16 cellular contexts compared by ENCODE assay signal in genomic region chr2:10965241-10965843, GRCh38. TPM values are rescaled to one million over a fixed set of nuclear protein-coding genes. Genes with fewer than 3 reads are reported as not detected.
DNase-seq lines count a peak whose midpoint lies in the region; ATAC-seq and TF ChIP-seq lines count a peak whose summit lies in the region.
"Had no signal": no experiment of that assay in that cellular context is flagged by ENCODE, and none has a peak within 500 bp of the region (broad histone marks: within the 10 kb centered on the region; RNA-seq: fewer than 3 reads in every experiment).

No MANE protein-coding gene starts in this region.

- H3K27me3 ChIP-seq in IMR-90 (ENCODE audit: control insufficient read depth, insufficient read depth, low read length) = no peaks in the 10 kb centered on the region
- peaks cover 30 to 43% of the 10 kb centered on the region in 2 experiments for H3K27me3 ChIP-seq in mesenchymal stem cell (ENCODE audit: control insufficient read depth in 1 of 2, insufficient read depth in 1 of 2, low read length in 2 of 2)
- no peaks in the 10 kb centered on the region for H3K27me3 ChIP-seq in sigmoid colon
- no peaks in the 10 kb centered on the region for H3K27me3 ChIP-seq in body of pancreas
- H3K27me3 ChIP-seq: BE2C had no signal

- WGBS in IMR-90 (ENCODE audit: extremely low coverage in 2 of 2, insufficient read length in 1 of 2), 2 experiments = 100% methylated on average over 7 of the region's 19 CpGs; no CpG with 5 or more reads in 1 of the 2 experiments
- 95% methylated on average over 19 of the region's 19 CpGs for WGBS in mesenchymal stem cell
- WGBS in sigmoid colon, 2 donors = 94% methylated on average over 19 of the region's 19 CpGs
- WGBS in body of pancreas, 2 donors = 90 to 91% methylated on average over 19 of the region's 19 CpGs

- H2AFZ ChIP-seq in IMR-90 (replicated peaks; ENCODE audit: low read length, poor library complexity) = peak overlapping the region; percentile 66
- no peak overlapping the region for H2AFZ ChIP-seq in mesenchymal stem cell (ENCODE audit: low read depth, low read length)
- H2AFZ ChIP-seq: GM23248 had no signal

- intact Hi-C loops in IMR-90 (cut with micrococcal nuclease) (no loop called here), sigmoid colon (cut with DNase I) (no loop called here), body of pancreas (cut with DNase I) (loop anchor here (10.0 kb wide), 1 partner anchor 129 kb away; no protein-coding TSS in a partner anchor)

- H3K4me3 ChIP-seq in IMR-90 (ENCODE audit: insufficient read depth, low read depth, low read length) (no peak overlapping the region), mesenchymal stem cell (ENCODE audit: insufficient read depth in 1 of 2, low read depth in 1 of 2, low read length in 2 of 2) (no peak overlapping the region), sigmoid colon (no peak overlapping the region), body of pancreas (no peak overlapping the region)
- H3K4me3 ChIP-seq: GM23248 had no signal

- peak overlapping the region; percentile 85 for H3K23ac ChIP-seq in IMR-90 (ENCODE audit: low read depth, low read length)
- peak overlapping the region in 1 of 2 experiments; percentile 19 for H3K23ac ChIP-seq in mesenchymal stem cell (ENCODE audit: low read length in 2 of 2)

- TF ChIP-seq CTCF in IMR-90 (conservative IDR thresholded peaks at IDR 0.05; ENCODE audit: low read depth, low read length) (no peak), chondrocyte (IDR thresholded peaks at IDR 0.05) (no peak), sigmoid colon (IDR thresholded peaks at IDR 0.05) (no peak), body of pancreas (IDR thresholded peaks at IDR 0.05) (no peak)

- H2BK12ac ChIP-seq in mesenchymal stem cell (ENCODE audit: low read length in 2 of 2) = peak overlapping the region; percentile 28 to 98

- H3K9ac ChIP-seq in IMR-90 (ENCODE audit: low read depth, low read length) (no peak overlapping the region), mesenchymal stem cell (ENCODE audit: low read length) (no peak overlapping the region)
- H3K9ac ChIP-seq: GM23248 had no signal

- no peaks in the 10 kb centered on the region for H3K36me3 ChIP-seq in IMR-90 (ENCODE audit: control insufficient read depth, insufficient read depth, low read length)
- no peaks in the 10 kb centered on the region for H3K36me3 ChIP-seq in mesenchymal stem cell (ENCODE audit: control insufficient read depth in 1 of 2, insufficient read depth in 2 of 2, low read depth in 1 of 2, low read length in 2 of 2)
- no peaks in the 10 kb centered on the region for H3K36me3 ChIP-seq in sigmoid colon
- H3K36me3 ChIP-seq in body of pancreas (replicated peaks in 1 of 2; ENCODE audit: insufficient read depth in 1 of 2, low read depth in 2 of 2) = no peaks in the 10 kb centered on the region
- H3K36me3 ChIP-seq: BE2C had no signal

- no peak for TF ChIP-seq EP300 in sigmoid colon (IDR thresholded peaks at IDR 0.05)

- H3K56ac ChIP-seq in IMR-90 (ENCODE audit: extremely low read depth, insufficient read depth, low read length) = no peak overlapping the region

- no peak for TF ChIP-seq POLR2A in IMR-90 (IDR thresholded peaks at IDR 0.05; ENCODE audit: low read depth, low read length)
- no peak for TF ChIP-seq POLR2A in sigmoid colon (IDR thresholded peaks at IDR 0.05)
- TF ChIP-seq POLR2A in body of pancreas (IDR thresholded peaks at IDR 0.05) = no peak

- no peaks in the 10 kb centered on the region for H4K20me1 ChIP-seq in IMR-90 (ENCODE audit: insufficient read depth, low read length)

- H4K5ac ChIP-seq in IMR-90 (ENCODE audit: low read depth, low read length) = no peak overlapping the region

- H3K4me1 Mint-ChIP-seq in chondrocyte (ENCODE audit: low read depth) = peaks cover 4% of the 10 kb centered on the region

- no peak for ATAC-seq in IMR-90 (ENCODE audit: low read depth)
- no peak for ATAC-seq in body of pancreas
- no peak for ATAC-seq in GM21447 (IDR thresholded peaks at IDR 0.05; ENCODE audit: unreplicated experiment)

- H2BK20ac ChIP-seq in IMR-90 (ENCODE audit: low read depth, low read length) = peak overlapping the region; percentile 92

- H3K18ac ChIP-seq in IMR-90 (ENCODE audit: low read depth, low read length) (no peak overlapping the region), mesenchymal stem cell (ENCODE audit: low read depth in 1 of 2, low read length in 2 of 2) (peak overlapping the region; percentile 42 to 45)

- H3K27ac ChIP-seq in IMR-90 (ENCODE audit: insufficient read depth, low read length) (no peak overlapping the region), mesenchymal stem cell (ENCODE audit: low read length, poor library complexity, severe bottlenecking) (no peak overlapping the region), sigmoid colon (no peak overlapping the region), body of pancreas (no peak overlapping the region)
- H3K27ac ChIP-seq: C4-2B, GM23248 had no signal

- peaks cover 25% of the 10 kb centered on the region; the same call in 1 of the 2 replicates for H3K9me1 ChIP-seq in IMR-90 (ENCODE audit: insufficient read depth, low read length)

- no TSS peak for BruUV-seq in IMR-90 (replicated peaks; lab: Mats Ljungman, UMichigan)

- POLR2A ChIA-PET in IMR-90 (lab: Charles Lee; ENCODE audit: unreplicated experiment) = no interaction called here

- DNase-seq in IMR-90 = no peak
- peak; percentile 58 for DNase-seq in chondrocyte (ENCODE audit: low spot score)
- no peak for DNase-seq in mesenchymal stem cell
- DNase-seq in sigmoid colon = peak; percentile 43
- no peak for DNase-seq in iPS-NIHi7 (ENCODE audit: extremely low spot score)
- no peak for DNase-seq in activated CD4-positive, CD25-positive, alpha-beta regulatory T cell (lab: John Stamatoyannopoulos, UW)
- DNase-seq in body of pancreas = no peak
- DNase-seq: ACHN; BE2C; Caco-2; CD4-positive, alpha-beta T cell; GM23248; HCEC 1CT; KBM-7 had no signal

- H2BK120ac ChIP-seq in IMR-90 (ENCODE audit: low read depth, low read length) = peak overlapping the region; percentile 95
- no peak overlapping the region for H2BK120ac ChIP-seq in mesenchymal stem cell (ENCODE audit: low read depth, low read length)

- H3K79me1 ChIP-seq in IMR-90 (ENCODE audit: low read depth in 1 of 2, low read length in 2 of 2) (no peaks in the 10 kb centered on the region), mesenchymal stem cell (replicated peaks; ENCODE audit: low read length, poor library complexity, severe bottlenecking) (no peaks in the 10 kb centered on the region)

- no peak overlapping the region for H3K4me3 Mint-ChIP-seq in chondrocyte (ENCODE audit: unreplicated experiment)
- H3K4me3 Mint-ChIP-seq: CD4-positive, alpha-beta T cell had no signal

- peak overlapping the region in 1 of 2 experiments; percentile 77; a peak in 1 of 4 replicates for H4K8ac ChIP-seq in IMR-90 (ENCODE audit: low read depth in 2 of 2, low read length in 2 of 2)
- no peak overlapping the region for H4K8ac ChIP-seq in mesenchymal stem cell (ENCODE audit: low read length)

- TF ChIP-seq RAD21 in IMR-90 (IDR thresholded peaks at IDR 0.05; ENCODE audit: low read length) = no peak

- H3K14ac ChIP-seq in IMR-90 (replicated peaks; ENCODE audit: low read depth, low read length) (peak overlapping the region; percentile 65), mesenchymal stem cell (ENCODE audit: low read length in 2 of 2) (peak overlapping the region in 1 of 2 experiments; percentile 2)

- peak overlapping the region; percentile 90 for H2AK5ac ChIP-seq in IMR-90 (ENCODE audit: low read depth, low read length)
- no peak overlapping the region for H2AK5ac ChIP-seq in mesenchymal stem cell (ENCODE audit: low read length, severe bottlenecking)

- H3K9me3 ChIP-seq in IMR-90 (ENCODE audit: control insufficient read depth, insufficient read depth, low read length) (no peaks in the 10 kb centered on the region), mesenchymal stem cell (ENCODE audit: control insufficient read depth, low read length) (no peaks in the 10 kb centered on the region), sigmoid colon (no peaks in the 10 kb centered on the region), body of pancreas (no peaks in the 10 kb centered on the region)
- H3K9me3 ChIP-seq: BE2C, Caco-2 had no signal

- H3K4me2 ChIP-seq in IMR-90 (ENCODE audit: low read depth, low read length) (no peak overlapping the region), mesenchymal stem cell (ENCODE audit: low read length, poor library complexity, severe bottlenecking) (no peak overlapping the region)

- no peaks in the 10 kb centered on the region for H3K9me3 Mint-ChIP-seq in chondrocyte (ENCODE audit: low read depth)
- H3K9me3 Mint-ChIP-seq: CD4-positive, alpha-beta T cell had no signal

- peaks cover 15% of the 10 kb centered on the region for H3K27me3 Mint-ChIP-seq in chondrocyte (ENCODE audit: low read depth)

- H3K4ac ChIP-seq in IMR-90 (ENCODE audit: low read depth, low read length) (peak overlapping the region; percentile 87), mesenchymal stem cell (ENCODE audit: low read depth in 1 of 2, low read length in 2 of 2) (no peak overlapping the region)

- no peak overlapping the region for H3K27ac Mint-ChIP-seq in chondrocyte (ENCODE audit: unreplicated experiment)
- H3K27ac Mint-ChIP-seq: CD4-positive, alpha-beta T cell had no signal

- no peaks in the 10 kb centered on the region for H3K36me3 Mint-ChIP-seq in chondrocyte (ENCODE audit: low read depth)

- peaks cover 17% of the 10 kb centered on the region for H3K4me1 ChIP-seq in IMR-90 (ENCODE audit: control insufficient read depth, insufficient read depth, low read length)
- H3K4me1 ChIP-seq in mesenchymal stem cell (ENCODE audit: control insufficient read depth, insufficient read depth, low read depth, low read length) = no peaks in the 10 kb centered on the region
- H3K4me1 ChIP-seq in sigmoid colon = peaks cover 0 to 15% (median 0%) of the 10 kb centered on the region in 4 donors
- H3K4me1 ChIP-seq in body of pancreas = no peaks in the 10 kb centered on the region
- H3K4me1 ChIP-seq: Caco-2 had no signal

- H2BK15ac ChIP-seq in IMR-90 (ENCODE audit: low read depth, low read length) = peak overlapping the region; percentile 61; the same call in 2 of the 3 replicates
- peak overlapping the region; percentile 44 for H2BK15ac ChIP-seq in mesenchymal stem cell (ENCODE audit: low read depth, poor library complexity, severe bottlenecking)

- H2BK5ac ChIP-seq in IMR-90 (ENCODE audit: low read depth, low read length, poor library complexity, severe bottlenecking) = no peak overlapping the region
- H2BK5ac ChIP-seq in mesenchymal stem cell (ENCODE audit: low read depth, low read length, poor library complexity, severe bottlenecking) = no peak overlapping the region

- in situ Hi-C loops in IMR-90 (cut with MboI; ENCODE audit: low sequenced_read_pairs) = no loop called here

- peak overlapping the region; percentile 32 for H2AK9ac ChIP-seq in IMR-90 (replicated peaks; ENCODE audit: low read depth, low read length, poor library complexity)

- dilution Hi-C loops in IMR-90 (cut with HindIII; ENCODE audit: low sequenced_read_pairs, unreplicated experiment) = no loop called here

- H4K91ac ChIP-seq in IMR-90 (ENCODE audit: insufficient read depth, low read depth, low read length) = peak overlapping the region; percentile 71; the same call in 1 of the 2 replicates
- peak overlapping the region; percentile 89 for H4K91ac ChIP-seq in mesenchymal stem cell (ENCODE audit: low read length)

- CTCF ChIA-PET in IMR-90 (lab: Yijun Ruan, JAX) = interaction anchor here (1.3 kb wide), 1 partner anchor 53 kb away, joined by 3 read pairs; the partner anchor contains the start of gene KCNF1

RNA-seq across cellular contexts. Expression of gene KCNF1, which starts 53.6 kb away (rescaled TPM):
- total RNA-seq in IMR-90 (2012; rRNA removed) = 0.54 and 0.56 TPM in 2 replicates
- polyA plus RNA-seq in IMR-90 (2012; rRNA removed) = 1.4 TPM in 2 replicates
- polyA plus RNA-seq in IMR-90 (2012; cell fraction: cytosol; rRNA removed) = 0.61 and 2.1 TPM in 2 replicates
- 0.88 and 2.2 TPM in 2 replicates for polyA plus RNA-seq in IMR-90 (2012; cell fraction: nucleus; rRNA removed; ENCODE audit: low replicate concordance)
- total RNA-seq in chondrocyte = not detected in 3 replicates
- polyA plus RNA-seq in mesenchymal stem cell (2013, experiment 1 of 2) = 1.2 TPM
- 1.3 TPM for polyA plus RNA-seq in mesenchymal stem cell (2013, experiment 2 of 2)
- 1 to 10 TPM in 2 of 4 donors, under 1 TPM in 2; 0.16 to 1.4 (median 0.94) TPM for total RNA-seq in sigmoid colon
- polyA plus RNA-seq in sigmoid colon = 1 to 10 TPM in 1 of 3 donors, under 1 TPM in 1, not detected in 1; 0.34 to 1.2 TPM
- total RNA-seq in body of pancreas = 1 to 10 TPM in 1 of 2 donors, not detected in 1; 5.3 TPM
- total RNA-seq: CD4-positive, alpha-beta T cell had no signal

Comparison
In these comparisons a context has a peak if more than half of its experiments do, and no peak if none do; other contexts are left out.
1. DNase-seq: peak in chondrocyte (single experiment) and sigmoid colon (single experiment); none in IMR-90 (single experiment), mesenchymal stem cell (single experiment), iPS-NIHi7 (single experiment), activated CD4-positive, CD25-positive, alpha-beta regulatory T cell (0 of 4) and body of pancreas (0 of 4).